ENCODE assay signal across 18 cellular contexts in genomic region chr14:63228221-63228620, GRCh38. TPM values are rescaled to one million over a fixed set of nuclear protein-coding genes. Genes with fewer than 3 reads are reported as not detected.
"Had no signal": no experiment of that assay in that cellular context is flagged by ENCODE, and none has a peak within 500 bp of the region (broad histone marks: within the 10 kb centered on the region; RNA-seq: fewer than 3 reads in every experiment).

No MANE protein-coding gene starts in this region.

- H3K27ac Mint-ChIP-seq: T-cell had no signal

- DNase-seq: KBM-7, MM.1S, NCI-H1092 treated with DMSO at 0.1 percent for 48 hours, NCI-H1436, NCI-H187, NCI-H2029, NCI-H2081 treated with DMSO at 0.1 percent for 48 hours, NCI-H2171, NCI-H345, NCI-H446 treated with DMSO at 0.1 percent for 48 hours, NCI-H510A treated with DMSO at 0.1 percent for 48 hours, NCI-H526, NCI-H82, RPMI8226, SHP77, SK-N-SH, SW 1271, T-cell had no signal

- H3K4me3 Mint-ChIP-seq: T-cell had no signal

- H3K36me3 Mint-ChIP-seq: T-cell had no signal

- H3K4me1 Mint-ChIP-seq: T-cell had no signal

- ATAC-seq: T-cell had no signal

RNA-seq across cellular contexts. Expression of gene RHOJ, which starts 24.0 kb away (rescaled TPM):
- total RNA-seq: T-cell had no signal
